1 cellular context compared by ENCODE assay signal in the genomic region with DNA sequence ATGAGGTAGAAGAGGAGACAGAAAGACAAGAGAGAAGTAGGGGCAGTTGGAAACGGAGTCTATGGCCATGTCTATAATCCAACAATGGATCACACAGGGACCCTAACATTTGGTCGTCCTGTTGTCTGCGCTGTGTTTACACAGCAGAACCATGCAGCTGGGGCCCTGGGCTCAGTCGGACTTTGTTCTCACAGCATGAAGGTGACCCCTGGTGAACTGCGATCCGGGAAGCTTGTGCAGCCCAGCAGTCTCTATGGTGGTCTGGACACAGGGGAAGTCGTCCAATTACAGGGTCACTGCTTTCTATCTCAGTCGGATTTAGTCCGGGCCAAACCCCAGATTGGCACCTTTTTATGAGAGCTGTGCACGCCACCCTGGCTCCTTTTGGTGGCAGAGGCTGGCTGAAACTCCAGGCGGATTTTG.
A peak's percentile ranks its signal among the peaks of the same experiment; 100 is the strongest.
TF ChIP-seq lines count a peak whose summit lies in the region.

No MANE protein-coding gene starts in this region.

TF ChIP-seq in HepG2, 621 proteins besides CTCF, POLR2A, EP300 and RAD21 (continued from another document and continues in another):
- peak; percentile 74; the same call in 1 of the 2 replicates for TF ChIP-seq NFE2L1 (CRISPR knock-in tag; IDR thresholded peaks at IDR 0.05; ENCODE audit: borderline replicate concordance)
- peak; percentile 97 for TF ChIP-seq TFAP4 (IDR thresholded peaks at IDR 0.05; ENCODE audit: borderline replicate concordance, low read depth)
- no peak for TF ChIP-seq GPN1 (CRISPR knock-in tag; IDR thresholded peaks at IDR 0.05; ENCODE audit: borderline replicate concordance)
- 0 out of 2 replicates have a peak, but pooled peaks have one; percentile 5 for TF ChIP-seq ZNF605 (CRISPR knock-in tag; IDR thresholded peaks at IDR 0.05)
- TF ChIP-seq MED1 (CRISPR knock-in tag; IDR thresholded peaks at IDR 0.05), result peak; percentile 98
- TF ChIP-seq, protein P1, sequence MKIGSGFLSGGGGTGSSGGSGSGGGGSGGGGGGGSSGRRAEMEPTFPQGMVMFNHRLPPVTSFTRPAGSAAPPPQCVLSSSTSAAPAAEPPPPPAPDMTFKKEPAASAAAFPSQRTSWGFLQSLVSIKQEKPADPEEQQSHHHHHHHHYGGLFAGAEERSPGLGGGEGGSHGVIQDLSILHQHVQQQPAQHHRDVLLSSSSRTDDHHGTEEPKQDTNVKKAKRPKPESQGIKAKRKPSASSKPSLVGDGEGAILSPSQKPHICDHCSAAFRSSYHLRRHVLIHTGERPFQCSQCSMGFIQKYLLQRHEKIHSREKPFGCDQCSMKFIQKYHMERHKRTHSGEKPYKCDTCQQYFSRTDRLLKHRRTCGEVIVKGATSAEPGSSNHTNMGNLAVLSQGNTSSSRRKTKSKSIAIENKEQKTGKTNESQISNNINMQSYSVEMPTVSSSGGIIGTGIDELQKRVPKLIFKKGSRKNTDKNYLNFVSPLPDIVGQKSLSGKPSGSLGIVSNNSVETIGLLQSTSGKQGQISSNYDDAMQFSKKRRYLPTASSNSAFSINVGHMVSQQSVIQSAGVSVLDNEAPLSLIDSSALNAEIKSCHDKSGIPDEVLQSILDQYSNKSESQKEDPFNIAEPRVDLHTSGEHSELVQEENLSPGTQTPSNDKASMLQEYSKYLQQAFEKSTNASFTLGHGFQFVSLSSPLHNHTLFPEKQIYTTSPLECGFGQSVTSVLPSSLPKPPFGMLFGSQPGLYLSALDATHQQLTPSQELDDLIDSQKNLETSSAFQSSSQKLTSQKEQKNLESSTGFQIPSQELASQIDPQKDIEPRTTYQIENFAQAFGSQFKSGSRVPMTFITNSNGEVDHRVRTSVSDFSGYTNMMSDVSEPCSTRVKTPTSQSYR (CRISPR knock-in tag; IDR thresholded peaks at IDR 0.05; ENCODE audit: borderline replicate concordance), result peak; percentile 84; the same call in 1 of the 2 replicates
- TF ChIP-seq SMARCC2 (IDR thresholded peaks at IDR 0.05), result no peak
- no peak for TF ChIP-seq REXO4 (CRISPR knock-in tag; IDR thresholded peaks at IDR 0.05; ENCODE audit: borderline replicate concordance)
- TF ChIP-seq GTF2F1 (IDR thresholded peaks at IDR 0.05; ENCODE audit: low read length), result no peak
- TF ChIP-seq SKI (IDR thresholded peaks at IDR 0.05; ENCODE audit: partially characterized antibody), result peak; percentile 95
- TF ChIP-seq, protein P2, sequence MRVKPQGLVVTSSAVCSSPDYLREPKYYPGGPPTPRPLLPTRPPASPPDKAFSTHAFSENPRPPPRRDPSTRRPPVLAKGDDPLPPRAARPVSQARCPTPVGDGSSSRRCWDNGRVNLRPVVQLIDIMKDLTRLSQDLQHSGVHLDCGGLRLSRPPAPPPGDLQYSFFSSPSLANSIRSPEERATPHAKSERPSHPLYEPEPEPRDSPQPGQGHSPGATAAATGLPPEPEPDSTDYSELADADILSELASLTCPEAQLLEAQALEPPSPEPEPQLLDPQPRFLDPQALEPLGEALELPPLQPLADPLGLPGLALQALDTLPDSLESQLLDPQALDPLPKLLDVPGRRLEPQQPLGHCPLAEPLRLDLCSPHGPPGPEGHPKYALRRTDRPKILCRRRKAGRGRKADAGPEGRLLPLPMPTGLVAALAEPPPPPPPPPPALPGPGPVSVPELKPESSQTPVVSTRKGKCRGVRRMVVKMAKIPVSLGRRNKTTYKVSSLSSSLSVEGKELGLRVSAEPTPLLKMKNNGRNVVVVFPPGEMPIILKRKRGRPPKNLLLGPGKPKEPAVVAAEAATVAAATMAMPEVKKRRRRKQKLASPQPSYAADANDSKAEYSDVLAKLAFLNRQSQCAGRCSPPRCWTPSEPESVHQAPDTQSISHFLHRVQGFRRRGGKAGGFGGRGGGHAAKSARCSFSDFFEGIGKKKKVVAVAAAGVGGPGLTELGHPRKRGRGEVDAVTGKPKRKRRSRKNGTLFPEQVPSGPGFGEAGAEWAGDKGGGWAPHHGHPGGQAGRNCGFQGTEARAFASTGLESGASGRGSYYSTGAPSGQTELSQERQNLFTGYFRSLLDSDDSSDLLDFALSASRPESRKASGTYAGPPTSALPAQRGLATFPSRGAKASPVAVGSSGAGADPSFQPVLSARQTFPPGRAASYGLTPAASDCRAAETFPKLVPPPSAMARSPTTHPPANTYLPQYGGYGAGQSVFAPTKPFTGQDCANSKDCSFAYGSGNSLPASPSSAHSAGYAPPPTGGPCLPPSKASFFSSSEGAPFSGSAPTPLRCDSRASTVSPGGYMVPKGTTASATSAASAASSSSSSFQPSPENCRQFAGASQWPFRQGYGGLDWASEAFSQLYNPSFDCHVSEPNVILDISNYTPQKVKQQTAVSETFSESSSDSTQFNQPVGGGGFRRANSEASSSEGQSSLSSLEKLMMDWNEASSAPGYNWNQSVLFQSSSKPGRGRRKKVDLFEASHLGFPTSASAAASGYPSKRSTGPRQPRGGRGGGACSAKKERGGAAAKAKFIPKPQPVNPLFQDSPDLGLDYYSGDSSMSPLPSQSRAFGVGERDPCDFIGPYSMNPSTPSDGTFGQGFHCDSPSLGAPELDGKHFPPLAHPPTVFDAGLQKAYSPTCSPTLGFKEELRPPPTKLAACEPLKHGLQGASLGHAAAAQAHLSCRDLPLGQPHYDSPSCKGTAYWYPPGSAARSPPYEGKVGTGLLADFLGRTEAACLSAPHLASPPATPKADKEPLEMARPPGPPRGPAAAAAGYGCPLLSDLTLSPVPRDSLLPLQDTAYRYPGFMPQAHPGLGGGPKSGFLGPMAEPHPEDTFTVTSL (CRISPR knock-in tag; IDR thresholded peaks at IDR 0.05; ENCODE audit: borderline replicate concordance), result peak; percentile 94
- no peak for TF ChIP-seq ZNF562 (CRISPR knock-in tag; IDR thresholded peaks at IDR 0.05; ENCODE audit: borderline replicate concordance)
- TF ChIP-seq KLF13 (CRISPR knock-in tag; IDR thresholded peaks at IDR 0.05), result 0 out of 2 replicates have a peak, but pooled peaks have one; percentile 56
- peak; percentile 96 for TF ChIP-seq PHF5A (CRISPR knock-in tag; IDR thresholded peaks at IDR 0.05; ENCODE audit: low read depth, unreplicated experiment)
- peak; percentile 58; the same call in 1 of the 2 replicates for TF ChIP-seq HINFP (CRISPR knock-in tag; IDR thresholded peaks at IDR 0.05; ENCODE audit: low read depth)
- TF ChIP-seq ETV6 (CRISPR knock-in tag; conservative IDR thresholded peaks at IDR 0.05), result peak; percentile 61; the same call in 1 of the 2 replicates
- peak; percentile 92; the same call in 1 of the 2 replicates for TF ChIP-seq ZNF354B (CRISPR knock-in tag; IDR thresholded peaks at IDR 0.05)
- TF ChIP-seq ZMYM3 (CRISPR knock-in tag; IDR thresholded peaks at IDR 0.05), result peak; percentile 94
- peak; percentile 97 for TF ChIP-seq ZMYM4 (CRISPR knock-in tag; IDR thresholded peaks at IDR 0.05)
- TF ChIP-seq SUZ12 (IDR thresholded peaks at IDR 0.05; ENCODE audit: low read depth, low read length), result no peak
- TF ChIP-seq ZNF614 (CRISPR knock-in tag; IDR thresholded peaks at IDR 0.05; ENCODE audit: borderline replicate concordance), result peak; percentile 96; the same call in 1 of the 2 replicates
- TF ChIP-seq ZNF468 (CRISPR knock-in tag; IDR thresholded peaks at IDR 0.05), result no peak
- 0 out of 2 replicates have a peak, but pooled peaks have one; percentile 13 for TF ChIP-seq ZNF7 (CRISPR knock-in tag; IDR thresholded peaks at IDR 0.05)
- no peak; the same call in 1 of the 2 replicates for TF ChIP-seq ZNF558 (CRISPR knock-in tag; IDR thresholded peaks at IDR 0.05; ENCODE audit: borderline replicate concordance)
- no peak for TF ChIP-seq PBX3 (CRISPR knock-in tag; IDR thresholded peaks at IDR 0.05; ENCODE audit: borderline replicate concordance)
- TF ChIP-seq RNF219 (CRISPR knock-in tag; IDR thresholded peaks at IDR 0.05), result no peak
- peak; percentile 96 for TF ChIP-seq XRCC5 (optimal IDR thresholded peaks at IDR 0.05; ENCODE audit: low read length)
- TF ChIP-seq, protein P3, sequence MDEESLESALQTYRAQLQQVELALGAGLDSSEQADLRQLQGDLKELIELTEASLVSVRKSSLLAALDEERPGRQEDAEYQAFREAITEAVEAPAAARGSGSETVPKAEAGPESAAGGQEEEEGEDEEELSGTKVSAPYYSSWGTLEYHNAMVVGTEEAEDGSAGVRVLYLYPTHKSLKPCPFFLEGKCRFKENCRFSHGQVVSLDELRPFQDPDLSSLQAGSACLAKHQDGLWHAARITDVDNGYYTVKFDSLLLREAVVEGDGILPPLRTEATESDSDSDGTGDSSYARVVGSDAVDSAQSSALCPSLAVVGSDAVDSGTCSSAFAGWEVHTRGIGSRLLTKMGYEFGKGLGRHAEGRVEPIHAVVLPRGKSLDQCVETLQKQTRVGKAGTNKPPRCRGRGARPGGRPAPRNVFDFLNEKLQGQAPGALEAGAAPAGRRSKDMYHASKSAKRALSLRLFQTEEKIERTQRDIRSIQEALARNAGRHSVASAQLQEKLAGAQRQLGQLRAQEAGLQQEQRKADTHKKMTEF (CRISPR knock-in tag; IDR thresholded peaks at IDR 0.05), result peak; percentile 93
- no peak for TF ChIP-seq SP1 (IDR thresholded peaks at IDR 0.05)
- TF ChIP-seq SP1 (CRISPR knock-in tag; IDR thresholded peaks at IDR 0.05), result peak; percentile 34; the same call in 1 of the 2 replicates
- TF ChIP-seq HES4 (CRISPR knock-in tag; IDR thresholded peaks at IDR 0.05; ENCODE audit: borderline replicate concordance), result no peak
- peak; percentile 93 for TF ChIP-seq NFKBIZ (CRISPR knock-in tag; IDR thresholded peaks at IDR 0.05)
- peak; percentile 56; the same call in 1 of the 2 replicates for TF ChIP-seq ZKSCAN1 (IDR thresholded peaks at IDR 0.05; ENCODE audit: low read length)
- TF ChIP-seq DNMT3B (CRISPR knock-in tag; conservative IDR thresholded peaks at IDR 0.05), result 0 out of 2 replicates have a peak, but pooled peaks have one; percentile 21
- no peak for TF ChIP-seq ZNF484 (CRISPR knock-in tag; IDR thresholded peaks at IDR 0.05; ENCODE audit: borderline replicate concordance, low read depth)
- peak; percentile 70; the same call in 1 of the 2 replicates for TF ChIP-seq ZNF879 (CRISPR knock-in tag; IDR thresholded peaks at IDR 0.05)
- TF ChIP-seq ARNT2 (CRISPR knock-in tag; IDR thresholded peaks at IDR 0.05; ENCODE audit: low read depth), result no peak
- no peak for TF ChIP-seq DNMT1 (CRISPR knock-in tag; IDR thresholded peaks at IDR 0.05)
- TF ChIP-seq ZNF678 (CRISPR knock-in tag; IDR thresholded peaks at IDR 0.05), result no peak
- TF ChIP-seq, protein P4, sequence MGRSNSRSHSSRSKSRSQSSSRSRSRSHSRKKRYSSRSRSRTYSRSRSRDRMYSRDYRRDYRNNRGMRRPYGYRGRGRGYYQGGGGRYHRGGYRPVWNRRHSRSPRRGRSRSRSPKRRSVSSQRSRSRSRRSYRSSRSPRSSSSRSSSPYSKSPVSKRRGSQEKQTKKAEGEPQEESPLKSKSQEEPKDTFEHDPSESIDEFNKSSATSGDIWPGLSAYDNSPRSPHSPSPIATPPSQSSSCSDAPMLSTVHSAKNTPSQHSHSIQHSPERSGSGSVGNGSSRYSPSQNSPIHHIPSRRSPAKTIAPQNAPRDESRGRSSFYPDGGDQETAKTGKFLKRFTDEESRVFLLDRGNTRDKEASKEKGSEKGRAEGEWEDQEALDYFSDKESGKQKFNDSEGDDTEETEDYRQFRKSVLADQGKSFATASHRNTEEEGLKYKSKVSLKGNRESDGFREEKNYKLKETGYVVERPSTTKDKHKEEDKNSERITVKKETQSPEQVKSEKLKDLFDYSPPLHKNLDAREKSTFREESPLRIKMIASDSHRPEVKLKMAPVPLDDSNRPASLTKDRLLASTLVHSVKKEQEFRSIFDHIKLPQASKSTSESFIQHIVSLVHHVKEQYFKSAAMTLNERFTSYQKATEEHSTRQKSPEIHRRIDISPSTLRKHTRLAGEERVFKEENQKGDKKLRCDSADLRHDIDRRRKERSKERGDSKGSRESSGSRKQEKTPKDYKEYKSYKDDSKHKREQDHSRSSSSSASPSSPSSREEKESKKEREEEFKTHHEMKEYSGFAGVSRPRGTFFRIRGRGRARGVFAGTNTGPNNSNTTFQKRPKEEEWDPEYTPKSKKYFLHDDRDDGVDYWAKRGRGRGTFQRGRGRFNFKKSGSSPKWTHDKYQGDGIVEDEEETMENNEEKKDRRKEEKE (IDR thresholded peaks at IDR 0.05), result no peak
- no peak for TF ChIP-seq RARG (CRISPR knock-in tag; IDR thresholded peaks at IDR 0.05; ENCODE audit: low read depth)
- no peak for TF ChIP-seq KLF9 (CRISPR knock-in tag; IDR thresholded peaks at IDR 0.05; ENCODE audit: low read depth)
- TF ChIP-seq KMT2A (CRISPR knock-in tag; IDR thresholded peaks at IDR 0.05), result peak; percentile 85
- no peak for TF ChIP-seq CC2D1A (CRISPR knock-in tag; IDR thresholded peaks at IDR 0.05)
